Comparison of ENCODE assay signal across 30 cellular contexts in the genomic region with DNA sequence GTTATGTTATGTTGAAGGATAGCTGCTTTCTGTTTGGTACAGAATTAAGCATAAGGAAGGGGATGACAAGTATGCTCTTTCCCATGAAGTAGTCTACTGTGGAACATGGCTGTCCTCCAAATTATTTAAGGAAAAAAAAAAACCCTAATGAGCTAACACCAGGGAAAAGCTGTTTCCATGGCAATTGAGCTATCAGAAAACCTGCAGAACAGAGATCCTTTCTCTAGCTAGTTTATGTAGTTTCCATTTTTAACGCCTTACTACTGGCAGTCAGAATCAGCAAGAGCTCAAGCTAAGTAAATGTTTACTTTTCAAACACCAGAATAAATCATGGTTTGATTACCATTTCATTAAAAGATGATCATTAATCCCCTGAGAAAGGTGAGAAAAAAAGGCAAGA.
"Had no signal": no experiment of that assay in that cellular context is flagged by ENCODE, and none has a peak within 500 bp of the region (broad histone marks: within the 10 kb centered on the region; RNA-seq: fewer than 3 reads in every experiment).

No MANE protein-coding gene starts in this region.

- H3K36me3 ChIP-seq: colonic mucosa, esophagus muscularis mucosa, left ventricle myocardium inferior, sigmoid colon had no signal

- H3K4me2 ChIP-seq: hepatocyte had no signal

- FAIRE-seq: frontal cortex had no signal

- H3K27me3 Mint-ChIP-seq: activated B cell treated with CpG ODN at 0.5 μM for 24 hours; activated CD4-positive, alpha-beta memory T cell treated with anti-CD3 and anti-CD28 coated beads for 36 hours; activated CD4-positive, alpha-beta T cell treated with anti-CD3 and anti-CD28 coated beads for 36 hours; activated naive CD4-positive, alpha-beta T cell treated with anti-CD3 and anti-CD28 coated beads, Interleukin-2, amount 10 ng/mL, durations not matched to agents 7 days and 5 days; effector memory CD8-positive, alpha-beta T cell; stimulated activated naive B cell treated with anti-CD40 and anti-IgM and Interleukin-4, amounts not matched to agents 10 μg/mL and 1 μg/mL and 100 μg/mL, for 72 hours; T-helper 17 cell; type B pancreatic cell had no signal

- H3K9me3 Mint-ChIP-seq: activated B cell treated with CpG ODN at 0.5 μM for 24 hours; activated naive CD4-positive, alpha-beta T cell treated with anti-CD3 and anti-CD28 coated beads, Interleukin-2, amount 10 ng/mL, durations not matched to agents 7 days and 5 days; activated T-cell treated with anti-CD3 and anti-CD28 coated beads, Interleukin-2, amount 50 U/mL, for 72 hours; stimulated activated naive B cell treated with anti-CD40 and anti-IgM and Interleukin-4, amounts not matched to agents 10 μg/mL and 1 μg/mL and 100 μg/mL, for 72 hours had no signal

- H3K27ac ChIP-seq: body of pancreas, colonic mucosa, esophagus muscularis mucosa, hepatocyte, left ventricle myocardium inferior, parathyroid adenoma, sigmoid colon, testis had no signal

- H3K27me3 ChIP-seq: body of pancreas, colonic mucosa, dorsolateral prefrontal cortex, esophagus muscularis mucosa, hepatocyte, sigmoid colon, testis had no signal

- H3K79me2 ChIP-seq: hepatocyte, parathyroid adenoma had no signal

- H3K4me1 Mint-ChIP-seq: activated B cell treated with CpG ODN at 0.5 μM for 24 hours; activated CD4-positive, alpha-beta T cell treated with anti-CD3 and anti-CD28 coated beads for 36 hours; activated naive CD4-positive, alpha-beta T cell treated with anti-CD3 and anti-CD28 coated beads, Interleukin-2, amount 10 ng/mL, durations not matched to agents 7 days and 5 days; stimulated activated naive B cell treated with anti-CD40 and anti-IgM and Interleukin-4, amounts not matched to agents 10 μg/mL and 1 μg/mL and 100 μg/mL, for 72 hours; T-helper 17 cell had no signal

- H3K4me1 ChIP-seq: body of pancreas, colonic mucosa, left ventricle myocardium inferior, parathyroid adenoma had no signal

- DNase-seq: activated B cell treated with CpG ODN at 0.5 μM for 24 hours; activated CD4-positive, alpha-beta memory T cell treated with anti-CD3 and anti-CD28 coated beads for 36 hours; activated CD4-positive, alpha-beta T cell treated with anti-CD3 and anti-CD28 coated beads for 36 hours; activated effector memory CD4-positive, alpha-beta T cell treated with Interleukin-2 at 50 U/mL for 16 hours; activated naive CD4-positive, alpha-beta T cell treated with anti-CD3 and anti-CD28 coated beads, Interleukin-2, amount 10 ng/mL, durations not matched to agents 7 days and 5 days; activated T-cell treated with anti-CD3 and anti-CD28 coated beads, Interleukin-2, amount 50 U/mL, for 72 hours; amygdala; body of pancreas; central memory CD4-positive, alpha-beta T cell; colonic mucosa; dorsolateral prefrontal cortex; effector memory CD8-positive, alpha-beta T cell; glutamatergic neuron; immature natural killer cell; left ventricle myocardium inferior; mammary epithelial cell; natural killer cell; sigmoid colon; stimulated activated CD4-positive, alpha-beta T cell treated with anti-CD3 and anti-CD28 coated beads, Interleukin-2, amount 100 ng/mL, for 48 hours; stimulated activated CD8-positive, alpha-beta memory T cell treated with anti-CD3 and anti-CD28 coated beads, Interleukin-4, amount 100 ng/mL, for 48 hours; stimulated activated naive B cell treated with anti-CD40 and anti-IgM and Interleukin-4, amounts not matched to agents 10 μg/mL and 1 μg/mL and 100 μg/mL, for 72 hours; SW 1271; T-helper 17 cell; testis had no signal

- H2AFZ ChIP-seq: hepatocyte, parathyroid adenoma had no signal

- H3K9me3 ChIP-seq: body of pancreas, colonic mucosa, esophagus muscularis mucosa, sigmoid colon, testis had no signal

- ATAC-seq: activated CD4-positive, alpha-beta T cell treated with anti-CD3 and anti-CD28 coated beads for 36 hours; activated T-cell treated with anti-CD3 and anti-CD28 coated beads, Interleukin-2, amount 50 U/mL, for 72 hours; body of pancreas; effector memory CD8-positive, alpha-beta T cell; natural killer cell; stimulated activated naive B cell treated with anti-CD40 and anti-IgM and Interleukin-4, amounts not matched to agents 10 μg/mL and 1 μg/mL and 100 μg/mL, for 72 hours; T-helper 17 cell had no signal

- H3K4me3 Mint-ChIP-seq: activated B cell treated with CpG ODN at 0.5 μM for 24 hours; activated CD4-positive, alpha-beta memory T cell treated with anti-CD3 and anti-CD28 coated beads for 36 hours; activated CD4-positive, alpha-beta T cell treated with anti-CD3 and anti-CD28 coated beads for 36 hours; activated naive CD4-positive, alpha-beta T cell treated with anti-CD3 and anti-CD28 coated beads, Interleukin-2, amount 10 ng/mL, durations not matched to agents 7 days and 5 days; activated T-cell treated with anti-CD3 and anti-CD28 coated beads, Interleukin-2, amount 50 U/mL, for 72 hours; effector memory CD8-positive, alpha-beta T cell; immature natural killer cell; mesothelial cell of epicardium; natural killer cell; stimulated activated naive B cell treated with anti-CD40 and anti-IgM and Interleukin-4, amounts not matched to agents 10 μg/mL and 1 μg/mL and 100 μg/mL, for 72 hours; T-helper 17 cell; type B pancreatic cell had no signal

- H3K9ac ChIP-seq: parathyroid adenoma had no signal

- H3K36me3 Mint-ChIP-seq: activated CD4-positive, alpha-beta memory T cell treated with anti-CD3 and anti-CD28 coated beads for 36 hours; activated naive CD4-positive, alpha-beta T cell treated with anti-CD3 and anti-CD28 coated beads, Interleukin-2, amount 10 ng/mL, durations not matched to agents 7 days and 5 days; mesothelial cell of epicardium; natural killer cell; stimulated activated naive B cell treated with anti-CD40 and anti-IgM and Interleukin-4, amounts not matched to agents 10 μg/mL and 1 μg/mL and 100 μg/mL, for 72 hours; type B pancreatic cell had no signal

- H3K27ac Mint-ChIP-seq: activated B cell treated with CpG ODN at 0.5 μM for 24 hours; activated CD4-positive, alpha-beta memory T cell treated with anti-CD3 and anti-CD28 coated beads for 36 hours; activated CD4-positive, alpha-beta T cell treated with anti-CD3 and anti-CD28 coated beads for 36 hours; activated naive CD4-positive, alpha-beta T cell treated with anti-CD3 and anti-CD28 coated beads, Interleukin-2, amount 10 ng/mL, durations not matched to agents 7 days and 5 days; activated T-cell treated with anti-CD3 and anti-CD28 coated beads, Interleukin-2, amount 50 U/mL, for 72 hours; effector memory CD8-positive, alpha-beta T cell; immature natural killer cell; mesothelial cell of epicardium; natural killer cell; stimulated activated naive B cell treated with anti-CD40 and anti-IgM and Interleukin-4, amounts not matched to agents 10 μg/mL and 1 μg/mL and 100 μg/mL, for 72 hours; T-helper 17 cell; type B pancreatic cell had no signal

- H3K4me3 ChIP-seq: body of pancreas, colonic mucosa, dorsolateral prefrontal cortex, esophagus muscularis mucosa, hepatocyte, left ventricle myocardium inferior, sigmoid colon, testis had no signal
